14 cellular contexts compared by ENCODE assay signal in genomic region chr2:28619213-28620196, GRCh38.
DNase-seq lines count a peak whose midpoint lies in the region; ATAC-seq and TF ChIP-seq lines count a peak whose summit lies in the region.
"Had no signal": no experiment of that assay in that cellular context is flagged by ENCODE, and none has a peak within 500 bp of the region (broad histone marks: within the 10 kb centered on the region; RNA-seq: fewer than 3 reads in every experiment).

No MANE protein-coding gene starts in this region.

- H3K9me3 ChIP-seq in CD8-positive, alpha-beta T cell (ENCODE audit: low read length) = no peaks in the 10 kb centered on the region
- H3K9me3 ChIP-seq in PC-3 (ENCODE audit: low read length) = no peaks in the 10 kb centered on the region
- H3K9me3 ChIP-seq in prostate gland = no peaks in the 10 kb centered on the region
- H3K9me3 ChIP-seq in HAP-1 = no peaks in the 10 kb centered on the region
- H3K9me3 ChIP-seq: mucosa of descending colon had no signal

- no peaks in the 10 kb centered on the region for H4K20me1 ChIP-seq in PC-3 (ENCODE audit: low read length)

- no TSS peak for BruUV-seq in PC-3 (replicated peaks; lab: Mats Ljungman, UMichigan)

- no peak overlapping the region for H3K4me3 ChIP-seq in CD8-positive, alpha-beta T cell (ENCODE audit: low read depth, low read length)
- H3K4me3 ChIP-seq in PC-3 (ENCODE audit: low read length) = no peak overlapping the region
- no peak overlapping the region for H3K4me3 ChIP-seq in prostate gland
- H3K4me3 ChIP-seq in HAP-1 = no peak overlapping the region
- H3K4me3 ChIP-seq: mucosa of descending colon had no signal

- no peak for TF ChIP-seq CTCF in CD8-positive, alpha-beta T cell (IDR thresholded peaks at IDR 0.05)
- no peak for TF ChIP-seq CTCF in PC-3 (conservative IDR thresholded peaks at IDR 0.05; ENCODE audit: low read depth, low read length)
- no peak for TF ChIP-seq CTCF in prostate gland (IDR thresholded peaks at IDR 0.05)

- TF ChIP-seq POLR2A in prostate gland (IDR thresholded peaks at IDR 0.05) = no peak

- no peaks in the 10 kb centered on the region for H3K9me3 Mint-ChIP-seq in CD8-positive, alpha-beta T cell
- H3K9me3 Mint-ChIP-seq in effector memory CD8-positive, alpha-beta T cell = no peaks in the 10 kb centered on the region
- H3K9me3 Mint-ChIP-seq: stimulated activated memory B cell treated with anti-CD40 and anti-IgM and Interleukin-4, amounts not matched to agents 10 μg/mL and 1 μg/mL and 100 μg/mL, for 72 hours had no signal

- no peaks in the 10 kb centered on the region for H3K9me2 ChIP-seq in PC-3 (replicated peaks; ENCODE audit: low read length)

- H3K4me3 Mint-ChIP-seq in CD8-positive, alpha-beta T cell = peak overlapping the region; percentile 38
- peak overlapping the region; percentile 50 to 77 for H3K4me3 Mint-ChIP-seq in effector memory CD8-positive, alpha-beta T cell
- H3K4me3 Mint-ChIP-seq: stimulated activated memory B cell treated with anti-CD40 and anti-IgM and Interleukin-4, amounts not matched to agents 10 μg/mL and 1 μg/mL and 100 μg/mL, for 72 hours had no signal

- WGBS in prostate gland = 79% methylated on average over 10 of the region's 10 CpGs

- no peaks in the 10 kb centered on the region for H3K27me3 Mint-ChIP-seq in CD8-positive, alpha-beta T cell (ENCODE audit: low read depth)
- H3K27me3 Mint-ChIP-seq in effector memory CD8-positive, alpha-beta T cell = no peaks in the 10 kb centered on the region
- H3K27me3 Mint-ChIP-seq: stimulated activated memory B cell treated with anti-CD40 and anti-IgM and Interleukin-4, amounts not matched to agents 10 μg/mL and 1 μg/mL and 100 μg/mL, for 72 hours had no signal

- peak overlapping the region; percentile 45 for H3K4me2 ChIP-seq in PC-3 (ENCODE audit: low read length)

- peak overlapping the region; percentile 86 for H3K27ac ChIP-seq in CD8-positive, alpha-beta T cell (ENCODE audit: low read depth, low read length)
- peak overlapping the region; percentile 87 for H3K27ac ChIP-seq in PC-3 (ENCODE audit: low read length)
- H3K27ac ChIP-seq in prostate gland = peak overlapping the region; percentile 85 to 90

- in situ Hi-C loops in HAP-1 (cut with MboI; ENCODE audit: low sequenced_read_pairs) = no loop called here

- intact Hi-C loops in CD8-positive, alpha-beta T cell (cut with DNase I, micrococcal nuclease) = loop anchor here (2.0 to 5.0 kb wide), 5 partner anchors 53 to 1528 kb away; partner anchors contain the start of gene YPEL5 (in 1 of the 2)
- intact Hi-C loops in PC-3 (cut with micrococcal nuclease) (loop anchor here (2.0 kb wide), 1 partner anchor 29 kb away; no protein-coding TSS in a partner anchor), prostate gland (cut with DNase I) (no loop called here)

- no peaks in the 10 kb centered on the region for H3K79me2 ChIP-seq in PC-3 (ENCODE audit: low read length)

- peak overlapping the region; percentile 43; the same call in 1 of the 2 replicates for H3K9ac ChIP-seq in PC-3 (ENCODE audit: low read length)

- peaks cover 93% of the 10 kb centered on the region for H3K4me1 ChIP-seq in CD8-positive, alpha-beta T cell (ENCODE audit: insufficient read depth, low read length)
- H3K4me1 ChIP-seq in PC-3 (ENCODE audit: insufficient read depth, low read length) (peaks cover 57% of the 10 kb centered on the region), prostate gland (replicated peaks) (peaks cover 6% of the 10 kb centered on the region), HAP-1 (peaks cover 17% of the 10 kb centered on the region)

- no peak for DNase-seq in CD8-positive, alpha-beta T cell
- DNase-seq in PC-3 (peak; percentile 49), prostate gland (ENCODE audit: low spot score) (no peak), NCI-H446 (lab: John Stamatoyannopoulos, UW) (no peak), SW480 (ENCODE audit: low spot score) (no peak), COR-L47 (lab: John Stamatoyannopoulos, UW) (no peak), HAP-1 (ENCODE audit: low spot score in 2 of 2) (no peak)
- DNase-seq in effector memory CD8-positive, alpha-beta T cell = no peak
- DNase-seq: hippocampal formation; mucosa of descending colon; NCI-H1694; stimulated activated CD4-positive, alpha-beta T cell treated with anti-CD3 and anti-CD28 coated beads, Interleukin-12 subunit alpha, Interleukin-12 subunit beta, amount 100 ng/mL, for 4 hours; T1000 had no signal

- H3K36me3 ChIP-seq in CD8-positive, alpha-beta T cell (ENCODE audit: insufficient read depth, low read length) = no peaks in the 10 kb centered on the region
- H3K36me3 ChIP-seq in PC-3 (ENCODE audit: low read depth, low read length) (no peaks in the 10 kb centered on the region), prostate gland (no peaks in the 10 kb centered on the region), HAP-1 (replicated peaks) (no peaks in the 10 kb centered on the region)

- no peaks in the 10 kb centered on the region for H3K36me3 Mint-ChIP-seq in CD8-positive, alpha-beta T cell
- H3K36me3 Mint-ChIP-seq in effector memory CD8-positive, alpha-beta T cell (ENCODE audit: insufficient read depth) = peaks cover 14% of the 10 kb centered on the region
- H3K36me3 Mint-ChIP-seq: stimulated activated memory B cell treated with anti-CD40 and anti-IgM and Interleukin-4, amounts not matched to agents 10 μg/mL and 1 μg/mL and 100 μg/mL, for 72 hours had no signal

- H2AFZ ChIP-seq in PC-3 (ENCODE audit: low read length) = no peak overlapping the region

- POLR2A ChIA-PET in CD8-positive, alpha-beta T cell (lab: Charles Lee) = interaction anchor here (0.8 to 2.4 kb wide), 3 partner anchors 10 to 25 kb away, joined by 3 to 6 read pairs (median 4); no protein-coding TSS in a partner anchor
- POLR2A ChIA-PET in PC-3 (lab: Charles Lee; ENCODE audit: unreplicated experiment) = no interaction called here

- H3K27me3 ChIP-seq in CD8-positive, alpha-beta T cell (ENCODE audit: insufficient read depth, low read length) = no peaks in the 10 kb centered on the region
- H3K27me3 ChIP-seq in PC-3 (ENCODE audit: low read length) (no peaks in the 10 kb centered on the region), prostate gland (replicated peaks; ENCODE audit: insufficient read depth) (no peaks in the 10 kb centered on the region), HAP-1 (ENCODE audit: low read depth) (no peaks in the 10 kb centered on the region)

- H3K27ac Mint-ChIP-seq in CD8-positive, alpha-beta T cell = peak overlapping the region; percentile 99
- H3K27ac Mint-ChIP-seq in effector memory CD8-positive, alpha-beta T cell = peak overlapping the region; percentile 98 to 100

- ATAC-seq in CD8-positive, alpha-beta T cell = no peak
- no peak for ATAC-seq in PC-3
- ATAC-seq in effector memory CD8-positive, alpha-beta T cell (replicated peaks) = no peak
- ATAC-seq: mucosa of descending colon; stimulated activated memory B cell treated with anti-CD40 and anti-IgM and Interleukin-4, amounts not matched to agents 10 μg/mL and 1 μg/mL and 100 μg/mL, for 72 hours had no signal

- peaks cover 78% of the 10 kb centered on the region for H3K4me1 Mint-ChIP-seq in CD8-positive, alpha-beta T cell (ENCODE audit: low read depth)
- peaks cover 39 to 57% of the 10 kb centered on the region in 2 donors for H3K4me1 Mint-ChIP-seq in effector memory CD8-positive, alpha-beta T cell (ENCODE audit: low read depth in 2 of 2)

- no peaks in the 10 kb centered on the region for H3F3A ChIP-seq in PC-3 (ENCODE audit: low read length, unreplicated experiment)

- CTCF ChIA-PET in CD8-positive, alpha-beta T cell (lab: Charles Lee) = interaction anchor here (0.6 to 1.1 kb wide), 2 partner anchors 25 to 34 kb away, joined by 3 to 5 read pairs; no protein-coding TSS in a partner anchor
- CTCF ChIA-PET in PC-3 (lab: Charles Lee) = interaction anchor here (0.6 to 1.0 kb wide), 2 partner anchors 25 to 114 kb away, joined by 3 to 8 read pairs; no protein-coding TSS in a partner anchor
